In genomic region chr10:127006453-127006852, GRCh38 we compare ENCODE assay signal across 27 cellular contexts.
"Had no signal": no experiment of that assay in that cellular context is flagged by ENCODE, and none has a peak within 500 bp of the region (broad histone marks: within the 10 kb centered on the region; RNA-seq: fewer than 3 reads in every experiment).

No MANE protein-coding gene starts in this region.

- H3K27me3 ChIP-seq: neural progenitor cell, pancreas, right lobe of liver, sigmoid colon, suprapubic skin, thyroid gland, tibial nerve, upper lobe of left lung, vagina had no signal

- H3K4me3 Mint-ChIP-seq: naive thymus-derived CD4-positive, alpha-beta T cell; natural killer cell; nephron; neural progenitor cell; stimulated activated memory B cell treated with anti-CD40 and anti-IgM and Interleukin-4, amounts not matched to agents 10 μg/mL and 1 μg/mL and 100 μg/mL, for 72 hours; stimulated activated naive CD8-positive, alpha-beta T cell treated with anti-CD3 and anti-CD28 coated beads, Interleukin-15, amount 100 ng/mL, for 72 hours had no signal

- H3K9me3 Mint-ChIP-seq: natural killer cell, nephron, neural progenitor cell had no signal

- H3K9ac ChIP-seq: neural progenitor cell had no signal

- DNase-seq: naive thymus-derived CD4-positive, alpha-beta T cell; natural killer cell; pancreas; retina; right cardiac atrium; right lobe of liver; sigmoid colon; small intestine; stimulated activated CD4-positive, alpha-beta T cell treated with anti-CD3 and anti-CD28 coated beads, Interleukin-15, amount 100 ng/mL, for 24 hours; stimulated activated CD4-positive, alpha-beta T cell treated with anti-CD3 and anti-CD28 coated beads, Interleukin-2, amount 100 ng/mL, for 24 hours; stimulated activated CD4-positive, alpha-beta T cell treated with anti-CD3 and anti-CD28 coated beads, Interleukin-2, amount 100 ng/mL, for 48 hours; stimulated activated CD4-positive, alpha-beta T cell treated with anti-CD3 and anti-CD28 coated beads, Interleukin-4, amount 100 ng/mL, for 24 hours; stimulated activated naive CD4-positive, alpha-beta T cell; stimulated activated naive CD8-positive, alpha-beta T cell treated with anti-CD3 and anti-CD28 coated beads, Interleukin-15, amount 100 ng/mL, for 72 hours; stimulated activated naive CD8-positive, alpha-beta T cell treated with anti-CD3 and anti-CD28 coated beads, Interleukin-15, Interleukin-2, amounts not matched to agents 100 U/mL and 50 U/mL, for 24 hours; substantia nigra; thyroid gland; trophoblast cell; upper lobe of left lung had no signal

- H3K27ac Mint-ChIP-seq: naive thymus-derived CD4-positive, alpha-beta T cell; natural killer cell; nephron; neural progenitor cell; stimulated activated memory B cell treated with anti-CD40 and anti-IgM and Interleukin-4, amounts not matched to agents 10 μg/mL and 1 μg/mL and 100 μg/mL, for 72 hours; stimulated activated naive CD8-positive, alpha-beta T cell treated with anti-CD3 and anti-CD28 coated beads, Interleukin-15, amount 100 ng/mL, for 72 hours had no signal

- H3K36me3 Mint-ChIP-seq: naive thymus-derived CD4-positive, alpha-beta T cell; natural killer cell; stimulated activated memory B cell treated with anti-CD40 and anti-IgM and Interleukin-4, amounts not matched to agents 10 μg/mL and 1 μg/mL and 100 μg/mL, for 72 hours had no signal

- H3K9me3 ChIP-seq: pancreas, prostate gland, right lobe of liver, sigmoid colon, suprapubic skin, thoracic aorta, thyroid gland, tibial nerve, upper lobe of left lung, vagina had no signal

- ATAC-seq: naive thymus-derived CD4-positive, alpha-beta T cell; natural killer cell; pancreas; right cardiac atrium; stimulated activated memory B cell treated with anti-CD40 and anti-IgM and Interleukin-4, amounts not matched to agents 10 μg/mL and 1 μg/mL and 100 μg/mL, for 72 hours; stimulated activated naive CD8-positive, alpha-beta T cell treated with anti-CD3 and anti-CD28 coated beads, Interleukin-15, amount 100 ng/mL, for 72 hours; stimulated activated naive CD8-positive, alpha-beta T cell treated with anti-CD3 and anti-CD28 coated beads, Interleukin-15, Interleukin-2, amounts not matched to agents 100 U/mL and 50 U/mL, for 24 hours had no signal

- H3K4me3 ChIP-seq: neural progenitor cell, pancreas, prostate gland, right lobe of liver, sigmoid colon, suprapubic skin, thoracic aorta, thyroid gland, tibial nerve, upper lobe of left lung, vagina had no signal

- H3K27ac ChIP-seq: neural progenitor cell, pancreas, prostate gland, right lobe of liver, sigmoid colon, suprapubic skin, thoracic aorta, thyroid gland, tibial nerve, upper lobe of left lung, vagina had no signal

- H3K4me1 ChIP-seq: neural progenitor cell, pancreas, prostate gland, right lobe of liver, sigmoid colon, suprapubic skin, thyroid gland, tibial nerve, upper lobe of left lung had no signal

- H3K36me3 ChIP-seq: neural progenitor cell, pancreas, prostate gland had no signal

- H3K4me1 Mint-ChIP-seq: naive thymus-derived CD4-positive, alpha-beta T cell; natural killer cell; nephron; neural progenitor cell; stimulated activated memory B cell treated with anti-CD40 and anti-IgM and Interleukin-4, amounts not matched to agents 10 μg/mL and 1 μg/mL and 100 μg/mL, for 72 hours; stimulated activated naive CD8-positive, alpha-beta T cell treated with anti-CD3 and anti-CD28 coated beads, Interleukin-15, amount 100 ng/mL, for 72 hours had no signal

- H3K27me3 Mint-ChIP-seq: stimulated activated memory B cell treated with anti-CD40 and anti-IgM and Interleukin-4, amounts not matched to agents 10 μg/mL and 1 μg/mL and 100 μg/mL, for 72 hours; stimulated activated naive CD8-positive, alpha-beta T cell treated with anti-CD3 and anti-CD28 coated beads, Interleukin-15, amount 100 ng/mL, for 72 hours had no signal
